8 cellular contexts compared by ENCODE assay signal in the genomic region with DNA sequence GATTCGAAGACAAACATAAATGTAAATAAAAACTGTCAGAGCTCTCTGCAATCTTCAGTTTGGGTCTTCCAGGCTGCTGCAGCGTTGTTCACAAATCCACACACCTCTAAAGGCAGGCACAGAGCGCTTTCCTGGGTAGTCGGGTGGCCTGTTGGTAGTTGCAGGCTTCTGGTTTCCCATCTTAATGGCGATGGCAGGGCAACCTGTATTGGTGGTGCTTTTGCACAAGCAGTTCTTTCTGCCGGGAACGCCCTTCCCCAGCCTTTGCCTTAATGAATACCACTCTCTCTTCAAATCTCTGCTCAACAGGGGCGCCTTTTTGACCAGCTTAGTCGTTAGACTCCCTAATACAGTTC. TPM values are rescaled to one million over a fixed set of nuclear protein-coding genes. Genes with fewer than 3 reads are reported as not detected.
A peak's percentile ranks its signal among the peaks of the same experiment; 100 is the strongest.
DNase-seq lines count a peak whose midpoint lies in the region; ATAC-seq and TF ChIP-seq lines count a peak whose summit lies in the region.

No MANE protein-coding gene starts in this region.

- TF ChIP-seq POLR2A in transverse colon (IDR thresholded peaks at IDR 0.05), result no peak

- WGBS in mesenchymal stem cell, result 25% methylated on average over 7 of the region's 9 CpGs
- whole genome bisulfite sequencing in transverse colon (ENCODE audit: low coverage in 1 of 2), 2 donors, result 20 to 37% methylated on average over 4 to 9 of the region's 9 CpGs

- H3K9me3 Mint-ChIP-seq in chondrocyte (ENCODE audit: low read depth), result no peaks in the 10 kb centered on the region

- H3K4me1 Mint-ChIP-seq in chondrocyte (ENCODE audit: low read depth), result peaks cover 30% of the 10 kb centered on the region

- peaks cover 6% of the 10 kb centered on the region for H3K36me3 Mint-ChIP-seq in chondrocyte (ENCODE audit: low read depth)

- H3K27ac ChIP-seq in mesenchymal stem cell (ENCODE audit: low read length, poor library complexity, severe bottlenecking), result peak overlapping the region; percentile 78
- peak overlapping the region; percentile 75 to 86 (median 82) for H3K27ac ChIP-seq in transverse colon

- TF ChIP-seq CTCF in chondrocyte (IDR thresholded peaks at IDR 0.05) (no peak), transverse colon (IDR thresholded peaks at IDR 0.05) (no peak)

- no peak overlapping the region for H2BK12ac ChIP-seq in mesenchymal stem cell (ENCODE audit: low read length in 2 of 2)

- peak; percentile 28 for DNase-seq in activated CD4-positive, alpha-beta T cell treated with anti-CD3 and anti-CD28 coated beads for 48 hours
- DNase-seq in activated CD4-positive, alpha-beta T cell treated with anti-CD3 and anti-CD28 coated beads for 1 hour, result no peak
- DNase-seq in NT2/D1 (ENCODE audit: low read depth, low spot score), result no peak
- DNase-seq in chondrocyte (ENCODE audit: low spot score), result peak; percentile 38
- no peak for DNase-seq in mesenchymal stem cell
- DNase-seq in transverse colon, result peak; percentile 21
- no peak for DNase-seq in NCI-H1436 treated with DMSO at 0.1 percent for 48 hours (lab: John Stamatoyannopoulos, UW)

- H2BK120ac ChIP-seq in mesenchymal stem cell (ENCODE audit: low read depth, low read length), result peak overlapping the region; percentile 62

- no peak overlapping the region for H4K91ac ChIP-seq in mesenchymal stem cell (ENCODE audit: low read length)

- H3K4me1 ChIP-seq in NT2/D1 (ENCODE audit: insufficient read depth, insufficient read length) (no peaks in the 10 kb centered on the region), mesenchymal stem cell (ENCODE audit: control insufficient read depth, insufficient read depth, low read depth, low read length) (peaks cover 9% of the 10 kb centered on the region), transverse colon (peaks cover 5 to 19% (median 14%) of the 10 kb centered on the region in 4 donors)

- no peaks in the 10 kb centered on the region for H3K9me3 ChIP-seq in NT2/D1 (ENCODE audit: insufficient read depth, low read length)
- no peaks in the 10 kb centered on the region for H3K9me3 ChIP-seq in mesenchymal stem cell (ENCODE audit: control insufficient read depth, low read length)
- H3K9me3 ChIP-seq in transverse colon, result no peaks in the 10 kb centered on the region

- intact Hi-C loops in transverse colon (cut with DNase I; ENCODE audit: low total_unique reads), result no loop called here

- H3K27ac Mint-ChIP-seq in chondrocyte (ENCODE audit: unreplicated experiment), result peak overlapping the region; percentile 97

- H3K27me3 Mint-ChIP-seq in chondrocyte (ENCODE audit: low read depth), result no peaks in the 10 kb centered on the region

- in situ Hi-C loops in transverse colon (cut with MboI; ENCODE audit: low pct_ligation_motif_present in 1 of 4, low pct_unique_long_range_greater_than_20kb in 1 of 4, low sequenced_read_pairs in 3 of 4), result no loop called here

- H2AFZ ChIP-seq in mesenchymal stem cell (ENCODE audit: low read depth, low read length), result peak overlapping the region; percentile 29

- peak overlapping the region; percentile 40 for H2AK5ac ChIP-seq in mesenchymal stem cell (ENCODE audit: low read length, severe bottlenecking)

- H3K4me3 ChIP-seq in NT2/D1 (ENCODE audit: insufficient read length, low read depth) (peak overlapping the region; percentile 70), mesenchymal stem cell (ENCODE audit: insufficient read depth in 1 of 2, low read depth in 1 of 2, low read length in 2 of 2) (peak overlapping the region; percentile 35 to 97), transverse colon (peak overlapping the region; percentile 37 to 92 (median 80))

- H4K8ac ChIP-seq in mesenchymal stem cell (ENCODE audit: low read length), result peak overlapping the region; percentile 78

- TF ChIP-seq EP300 in transverse colon (IDR thresholded peaks at IDR 0.05; ENCODE audit: low read depth), result no peak

- no peak for ATAC-seq in HG03460 (IDR thresholded peaks at IDR 0.05; ENCODE audit: unreplicated experiment)

- H3K23ac ChIP-seq in mesenchymal stem cell (ENCODE audit: low read length in 2 of 2), result no peak overlapping the region

- peak overlapping the region in 1 of 2 experiments; percentile 76 for H3K18ac ChIP-seq in mesenchymal stem cell (ENCODE audit: low read depth in 1 of 2, low read length in 2 of 2)

- H3K27me3 ChIP-seq in NT2/D1 (ENCODE audit: insufficient read depth, insufficient read length) (no peaks in the 10 kb centered on the region), mesenchymal stem cell (ENCODE audit: control insufficient read depth in 1 of 2, insufficient read depth in 1 of 2, low read length in 2 of 2) (no peaks in the 10 kb centered on the region), transverse colon (no peaks in the 10 kb centered on the region)

- peaks cover 8% of the 10 kb centered on the region for H3K79me1 ChIP-seq in mesenchymal stem cell (replicated peaks; ENCODE audit: low read length, poor library complexity, severe bottlenecking)

- H3K4me3 Mint-ChIP-seq in chondrocyte (ENCODE audit: unreplicated experiment), result peak overlapping the region; percentile 92

- peak overlapping the region in 1 of 2 experiments; percentile 61 for H3K4ac ChIP-seq in mesenchymal stem cell (ENCODE audit: low read depth in 1 of 2, low read length in 2 of 2)

- H3K4me2 ChIP-seq in mesenchymal stem cell (ENCODE audit: low read length, poor library complexity, severe bottlenecking), result peak overlapping the region; percentile 69

- H2BK5ac ChIP-seq in mesenchymal stem cell (ENCODE audit: low read depth, low read length, poor library complexity, severe bottlenecking), result no peak overlapping the region

- no peak overlapping the region for H3K14ac ChIP-seq in mesenchymal stem cell (ENCODE audit: low read length in 2 of 2)

- H3K36me3 ChIP-seq in NT2/D1 (ENCODE audit: insufficient read depth, insufficient read length, low read length), result peaks cover 13% of the 10 kb centered on the region
- peaks cover 3 to 10% of the 10 kb centered on the region in 2 experiments for H3K36me3 ChIP-seq in mesenchymal stem cell (ENCODE audit: control insufficient read depth in 1 of 2, insufficient read depth in 2 of 2, low read depth in 1 of 2, low read length in 2 of 2)
- no peaks in the 10 kb centered on the region for H3K36me3 ChIP-seq in transverse colon

- H3K9ac ChIP-seq in NT2/D1 (ENCODE audit: insufficient read length, low read depth) (peak overlapping the region; percentile 80), mesenchymal stem cell (ENCODE audit: low read length) (peak overlapping the region; percentile 96)

- H2BK15ac ChIP-seq in mesenchymal stem cell (ENCODE audit: low read depth, poor library complexity, severe bottlenecking), result no peak overlapping the region

RNA-seq across cellular contexts. Expression of gene IFT52, which starts 0.7 kb away (rescaled TPM):
- total RNA-seq in chondrocyte, result 38.9 to 41.1 TPM (median 39.8 TPM) in 3 replicates
- polyA plus RNA-seq in mesenchymal stem cell (2013, experiment 1 of 2), result 48.8 TPM
- polyA plus RNA-seq in mesenchymal stem cell (2013, experiment 2 of 2), result 52.9 TPM
- 10 to 100 TPM in 3 of 4 donors, 1 to 10 TPM in 1; 1.4 to 83.4 (median 19.9) TPM for total RNA-seq in transverse colon

RNA-seq across cellular contexts. Expression of gene SGK2, which starts 31.2 kb away (rescaled TPM):
- total RNA-seq in chondrocyte (0.45 to 2.1 TPM (median 0.54 TPM) in 3 replicates), transverse colon (100 to 1,000 TPM in 3 of 4 donors, 10 to 100 TPM in 1; 71.6 to 293 (median 149) TPM)
- polyA plus RNA-seq in mesenchymal stem cell (2013, experiment 1 of 2), result 0.07 TPM
- polyA plus RNA-seq in mesenchymal stem cell (2013, experiment 2 of 2), result 0.10 TPM

Comparison
In these comparisons a context has a peak if more than half of its experiments do, and no peak if none do; other contexts are left out.
1. DNase-seq: peak in activated CD4-positive, alpha-beta T cell treated with anti-CD3 and anti-CD28 coated beads for 48 hours (single experiment), chondrocyte (single experiment) and transverse colon (single experiment); none in activated CD4-positive, alpha-beta T cell treated with anti-CD3 and anti-CD28 coated beads for 1 hour (single experiment), NT2/D1 (single experiment), mesenchymal stem cell (single experiment) and NCI-H1436 treated with DMSO at 0.1 percent for 48 hours (single experiment).
2. RNA of gene SGK2, which starts 31.2 kb away (total RNA-seq): 71.6 to 293 TPM in transverse colon; 0.45 to 2.1 TPM in chondrocyte; every median in the first group is over 10 times any median in the second.
3. Peak in every context shown above with its lines, with median percentiles within 50 percentile points of each other: H3K4me3 ChIP-seq.